Comparison of ENCODE assay signal across 15 cellular contexts in genomic region chr2:136322436-136322835, GRCh38.
DNase-seq lines count a peak whose midpoint lies in the region; ATAC-seq and TF ChIP-seq lines count a peak whose summit lies in the region.
"Had no signal": no experiment of that assay in that cellular context is flagged by ENCODE, and none has a peak within 500 bp of the region (broad histone marks: within the 10 kb centered on the region; RNA-seq: fewer than 3 reads in every experiment).

No MANE protein-coding gene starts in this region.

- in situ Hi-C loops in brain microvascular endothelial cell (cut with HindIII; ENCODE audit: low pct_ligation_motif_present, low sequenced_read_pairs): no loop called here

- no peaks in the 10 kb centered on the region for H3K36me3 ChIP-seq in CD8-positive, alpha-beta memory T cell (ENCODE audit: insufficient read depth, low read length)
- no peaks in the 10 kb centered on the region for H3K36me3 ChIP-seq in OCI-LY7 (ENCODE audit: insufficient read depth, low read length)
- H3K36me3 ChIP-seq in brain microvascular endothelial cell (replicated peaks): no peaks in the 10 kb centered on the region
- H3K36me3 ChIP-seq: prostate gland, thyroid gland had no signal

- H3K79me2 ChIP-seq in OCI-LY7 (ENCODE audit: insufficient read depth, low read depth, low read length): no peaks in the 10 kb centered on the region

- peaks cover 0 to 2% (median 0%) of the 10 kb centered on the region in 7 donors for H3K9me3 Mint-ChIP-seq in CD14-positive monocyte
- no peaks in the 10 kb centered on the region for H3K9me3 Mint-ChIP-seq in CD8-positive, alpha-beta memory T cell

- TF ChIP-seq CTCF in CD14-positive monocyte (IDR thresholded peaks at IDR 0.05): no peak
- TF ChIP-seq CTCF in OCI-LY7 (conservative IDR thresholded peaks at IDR 0.05; ENCODE audit: low read length): no peak
- TF ChIP-seq CTCF in brain microvascular endothelial cell (IDR thresholded peaks at IDR 0.05; ENCODE audit: low read depth, low read length, missing control alignments): no peak

- POLR2A ChIA-PET in CD8-positive, alpha-beta memory T cell (lab: Charles Lee): no interaction called here
- POLR2A ChIA-PET in OCI-LY7 (lab: Charles Lee): interaction anchor here (0.7 to 1.7 kb wide), 9 partner anchors 9 to 325 kb away, joined by 3 to 18 read pairs (median 3); no protein-coding TSS in a partner anchor

- H3K4me1 Mint-ChIP-seq in CD14-positive monocyte: peaks cover 59% of the 10 kb centered on the region
- peaks cover 23 to 51% (median 47%) of the 10 kb centered on the region in 3 donors for H3K4me1 Mint-ChIP-seq in CD8-positive, alpha-beta memory T cell

- BruUV-seq in OCI-LY7 (replicated peaks; lab: Mats Ljungman, UMichigan): no TSS peak

- H3K9me2 ChIP-seq in OCI-LY7 (ENCODE audit: insufficient read depth, low read length): no peaks in the 10 kb centered on the region

- TF ChIP-seq POLR2A in erythroblast (IDR thresholded peaks at IDR 0.05; ENCODE audit: low read length): no peak

- no peak for ATAC-seq in HG02610 (IDR thresholded peaks at IDR 0.05; ENCODE audit: unreplicated experiment)
- ATAC-seq: left ventricle myocardium superior had no signal

- intact Hi-C loops in CD14-positive monocyte (cut with micrococcal nuclease): loop anchor here (10.0 kb wide), 2 partner anchors 108 to 318 kb away; no protein-coding TSS in a partner anchor
- intact Hi-C loops in OCI-LY7 (cut with micrococcal nuclease; ENCODE audit: unreplicated experiment): no loop called here

- peaks cover 0 to 4% (median 2%) of the 10 kb centered on the region in 3 donors for H3K27me3 Mint-ChIP-seq in CD14-positive monocyte (ENCODE audit: low read depth in 3 of 3)
- H3K27me3 Mint-ChIP-seq in CD8-positive, alpha-beta memory T cell: no peaks in the 10 kb centered on the region

- peak overlapping the region; percentile 39; the same call in 1 of the 2 replicates for H3K4me2 ChIP-seq in OCI-LY7 (ENCODE audit: low read length)
- H3K4me2 ChIP-seq: smooth muscle cell had no signal

- peak overlapping the region; percentile 97 for H2AFZ ChIP-seq in OCI-LY7 (ENCODE audit: low read length)

- no peaks in the 10 kb centered on the region for H4K20me1 ChIP-seq in OCI-LY7 (ENCODE audit: insufficient read depth, low read length)

- H3K4me3 ChIP-seq in CD8-positive, alpha-beta memory T cell (ENCODE audit: low read length): no peak overlapping the region
- H3K4me3 ChIP-seq in OCI-LY7 (ENCODE audit: low read depth, low read length, poor library complexity, severe bottlenecking) (no peak overlapping the region), brain microvascular endothelial cell (ENCODE audit: low read depth, low read length) (no peak overlapping the region)
- H3K4me3 ChIP-seq: coronary artery, prostate gland, smooth muscle cell, thyroid gland had no signal

- no peak overlapping the region for H3K4me3 Mint-ChIP-seq in CD14-positive monocyte
- no peak overlapping the region for H3K4me3 Mint-ChIP-seq in CD8-positive, alpha-beta memory T cell

- no peaks in the 10 kb centered on the region for H3K27me3 ChIP-seq in CD8-positive, alpha-beta memory T cell (ENCODE audit: insufficient read depth, low read length, poor library complexity, severe bottlenecking)
- H3K27me3 ChIP-seq in brain microvascular endothelial cell (replicated peaks): no peaks in the 10 kb centered on the region
- H3K27me3 ChIP-seq: thyroid gland had no signal

- CTCF ChIA-PET in CD8-positive, alpha-beta memory T cell (lab: Charles Lee): interaction anchor here (1.0 kb wide), 1 partner anchor 270 kb away, joined by 3 read pairs; no protein-coding TSS in a partner anchor
- CTCF ChIA-PET in OCI-LY7 (lab: Charles Lee; ENCODE audit: unreplicated experiment): no interaction called here

- H3K36me3 Mint-ChIP-seq in CD14-positive monocyte: no peaks in the 10 kb centered on the region
- H3K36me3 Mint-ChIP-seq in CD8-positive, alpha-beta memory T cell: peaks cover 0 to 5% (median 0%) of the 10 kb centered on the region in 3 donors

- peak overlapping the region; percentile 58 to 93 (median 84) for H3K27ac Mint-ChIP-seq in CD14-positive monocyte
- H3K27ac Mint-ChIP-seq in CD8-positive, alpha-beta memory T cell: peak overlapping the region in 7 of 8 donors; percentile 8 to 70 (median 46)

- DNase-seq in CD14-positive monocyte (ENCODE audit: low spot score) (no peak), OCI-LY7 (ENCODE audit: low spot score) (no peak), erythroblast (lab: John Stamatoyannopoulos, UW) (peak; percentile 34 to 78), DMS153 treated with DMSO at 0.1 percent for 48 hours (lab: John Stamatoyannopoulos, UW; ENCODE audit: unreplicated experiment) (no peak), brain microvascular endothelial cell (no peak)
- DNase-seq in CD8-positive, alpha-beta memory T cell: peak in 1 of 5 donors; percentile 56
- DNase-seq: left ventricle myocardium superior, NCI-H1092, NCI-H2107, RPMI8226, thyroid gland had no signal

- H3K9me3 ChIP-seq in CD8-positive, alpha-beta memory T cell (ENCODE audit: low read length): no peaks in the 10 kb centered on the region
- no peaks in the 10 kb centered on the region for H3K9me3 ChIP-seq in OCI-LY7 (ENCODE audit: low read length)
- H3K9me3 ChIP-seq: prostate gland, thyroid gland had no signal

- H3K4me1 ChIP-seq in CD8-positive, alpha-beta memory T cell (ENCODE audit: insufficient read depth, low read length): peaks cover 25% of the 10 kb centered on the region
- peaks cover 62% of the 10 kb centered on the region for H3K4me1 ChIP-seq in OCI-LY7 (ENCODE audit: insufficient read depth, low read length, poor library complexity, severe bottlenecking)
- H3K4me1 ChIP-seq: prostate gland, thyroid gland had no signal

- no peak overlapping the region for H3K27ac ChIP-seq in CD8-positive, alpha-beta memory T cell (ENCODE audit: low read depth, low read length)
- H3K27ac ChIP-seq in OCI-LY7 (ENCODE audit: low read depth, low read length, poor library complexity, severe bottlenecking) (peak overlapping the region; percentile 81), brain microvascular endothelial cell (no peak overlapping the region)
- H3K27ac ChIP-seq: coronary artery, prostate gland, thyroid gland had no signal

Comparison
In these comparisons a context has a peak if more than half of its experiments do, and no peak if none do; other contexts are left out.
1. DNase-seq: peak in erythroblast (2 of 2); none in CD14-positive monocyte (single experiment), OCI-LY7 (single experiment), DMS153 treated with DMSO at 0.1 percent for 48 hours (single experiment) and brain microvascular endothelial cell (single experiment).